ENCODE assay signal across 8 cellular contexts in genomic region chr1:226121049-226121586, GRCh38. TPM values are rescaled to one million over a fixed set of nuclear protein-coding genes. Genes with fewer than 3 reads are reported as not detected.
DNase-seq lines count a peak whose midpoint lies in the region; ATAC-seq, FAIRE-seq and TF ChIP-seq lines count a peak whose summit lies in the region.

No MANE protein-coding gene starts in this region.

- no peak for ATAC-seq in activated CD8-positive, alpha-beta memory T cell treated with anti-CD3 and anti-CD28 coated beads, Interleukin-2, amount 10 ng/mL, durations not matched to agents 7 days and 5 days
- ATAC-seq in activated naive CD4-positive, alpha-beta T cell treated with anti-CD3 and anti-CD28 coated beads, Interleukin-2, amount 50 U/mL, for 72 hours = peak in 1 of 2 donors; percentile 2
- ATAC-seq in HepG2 (no peak), GM18519 (IDR thresholded peaks at IDR 0.05; ENCODE audit: low FRiP score, unreplicated experiment) (no peak)

- no peak for TF ChIP-seq RAD21 in HepG2 (CRISPR knock-in tag; IDR thresholded peaks at IDR 0.05)

- 20% methylated on average over 3 of the region's 37 CpGs for WGBS in HepG2 (ENCODE audit: low lambda C conversion rate)
- WGBS in adrenal gland, 4 donors = 13 to 58% (median 18%) methylated on average over 4 to 37 of the region's 37 CpGs

- POLR2A ChIA-PET in HepG2 (lab: Yijun Ruan, JAX) = interaction anchor here (0.9 to 1.5 kb wide), 2 partner anchors 11 to 59 kb away, joined by 4 to 6 read pairs; partner anchors contain the start of gene H3-3A

- H3K36me3 ChIP-seq in HepG2 (replicated peaks in 1 of 2; ENCODE audit: control insufficient read depth in 1 of 2, insufficient read depth in 2 of 2, low read length in 2 of 2) (no peaks in the 10 kb centered on the region), tibial artery (no peaks in the 10 kb centered on the region), adrenal gland (replicated peaks in 1 of 2) (no peaks in the 10 kb centered on the region)

- H3K9me3 ChIP-seq in HepG2 (ENCODE audit: low read length) (no peaks in the 10 kb centered on the region), tibial artery (no peaks in the 10 kb centered on the region), adrenal gland (replicated peaks in 1 of 3) (no peaks in the 10 kb centered on the region)

- TF ChIP-seq POLR2A in HepG2 (IDR thresholded peaks at IDR 0.05; ENCODE audit: insufficient read depth in 1 of 2, low read depth in 2 of 2, low read length in 2 of 2) (no peak), adrenal gland (IDR thresholded peaks at IDR 0.05) (no peak)

- H3K4me3 Mint-ChIP-seq in activated CD8-positive, alpha-beta memory T cell treated with anti-CD3 and anti-CD28 coated beads, Interleukin-2, amount 10 ng/mL, durations not matched to agents 7 days and 5 days = peak overlapping the region; percentile 67

- peaks cover 27% of the 10 kb centered on the region for H3K4me1 Mint-ChIP-seq in activated CD8-positive, alpha-beta memory T cell treated with anti-CD3 and anti-CD28 coated beads, Interleukin-2, amount 10 ng/mL, durations not matched to agents 7 days and 5 days

- H3K27ac ChIP-seq in HepG2 (ENCODE audit: extremely low read length, insufficient read depth, low read length) = no peak overlapping the region
- H3K27ac ChIP-seq in tibial artery = peak overlapping the region in 1 of 2 donors; percentile 52
- H3K27ac ChIP-seq in adrenal gland = no peak overlapping the region

- H3K27ac Mint-ChIP-seq in activated CD8-positive, alpha-beta memory T cell treated with anti-CD3 and anti-CD28 coated beads, Interleukin-2, amount 10 ng/mL, durations not matched to agents 7 days and 5 days = peak overlapping the region; percentile 78
- H3K27ac Mint-ChIP-seq in activated naive CD4-positive, alpha-beta T cell treated with anti-CD3 and anti-CD28 coated beads, Interleukin-2, amount 50 U/mL, for 72 hours = peak overlapping the region; percentile 44 to 78

- H3K4me3 ChIP-seq in HepG2 (replicated peaks in 1 of 3; ENCODE audit: insufficient read depth in 1 of 3, low read depth in 2 of 3, low read length in 3 of 3) (peak overlapping the region; percentile 45 to 81 (median 49); a peak in 5 of 6 replicates), tibial artery (peak overlapping the region; percentile 59 to 62), adrenal gland (peak overlapping the region in 1 of 4 donors; percentile 88)

- H4K20me1 ChIP-seq in HepG2 (ENCODE audit: insufficient read depth, low read length) = no peaks in the 10 kb centered on the region

- no peaks in the 10 kb centered on the region for H3K27me3 Mint-ChIP-seq in activated CD8-positive, alpha-beta memory T cell treated with anti-CD3 and anti-CD28 coated beads, Interleukin-2, amount 10 ng/mL, durations not matched to agents 7 days and 5 days

- H3K9me3 Mint-ChIP-seq in activated CD8-positive, alpha-beta memory T cell treated with anti-CD3 and anti-CD28 coated beads, Interleukin-2, amount 10 ng/mL, durations not matched to agents 7 days and 5 days (ENCODE audit: low read depth) = no peaks in the 10 kb centered on the region
- no peaks in the 10 kb centered on the region for H3K9me3 Mint-ChIP-seq in activated naive CD4-positive, alpha-beta T cell treated with anti-CD3 and anti-CD28 coated beads, Interleukin-2, amount 50 U/mL, for 72 hours

- H3K36me3 Mint-ChIP-seq in activated CD8-positive, alpha-beta memory T cell treated with anti-CD3 and anti-CD28 coated beads, Interleukin-2, amount 10 ng/mL, durations not matched to agents 7 days and 5 days = no peaks in the 10 kb centered on the region
- H3K36me3 Mint-ChIP-seq in activated naive CD4-positive, alpha-beta T cell treated with anti-CD3 and anti-CD28 coated beads, Interleukin-2, amount 50 U/mL, for 72 hours = no peaks in the 10 kb centered on the region

- H3K4me2 ChIP-seq in HepG2 (ENCODE audit: low read depth, low read length) = peak overlapping the region; percentile 84

- in situ Hi-C loops in HepG2 (cut with HindIII; ENCODE audit: extremely low pct_ligation_motif_present, low pct_unique_long_range_greater_than_20kb) = loop anchor here (10.0 kb wide), 1 partner anchor 214 kb away; no protein-coding TSS in a partner anchor

- intact Hi-C loops in HepG2 (cut with micrococcal nuclease; ENCODE audit: unreplicated experiment) = loop anchor here (1.0 to 2.0 kb wide), 2 partner anchors 38 to 56 kb away; no protein-coding TSS in a partner anchor
- intact Hi-C loops in tibial artery (cut with DNase I; ENCODE audit: low total_unique reads) = loop anchor here (2.0 to 5.0 kb wide), 2 partner anchors 39 to 56 kb away; no protein-coding TSS in a partner anchor
- intact Hi-C loops in adrenal gland (cut with DNase I) = loop anchor here (2.0 to 5.0 kb wide), 2 partner anchors 56 to 76 kb away; no protein-coding TSS in a partner anchor

- CTCF ChIA-PET in activated CD8-positive, alpha-beta memory T cell treated with anti-CD3 and anti-CD28 coated beads, Interleukin-2, amount 10 ng/mL, durations not matched to agents 7 days and 5 days (lab: Charles Lee) = interaction anchor here (0.7 to 5.3 kb wide), 11 partner anchors 10 to 286 kb away, joined by 3 to 56 read pairs (median 4); partner anchors contain the start of genes H3-3A and PARP1
- CTCF ChIA-PET in HepG2 (lab: Yijun Ruan, JAX; ENCODE audit: low intra/inter-chr PET ratio, low total read pairs) = interaction anchor here (1.5 to 2.5 kb wide), 2 partner anchors 11 to 57 kb away, joined by 5 to 32 read pairs; partner anchors contain the start of gene H3-3A

- H2AFZ ChIP-seq in HepG2 (ENCODE audit: low read length) = no peak overlapping the region

- DNase-seq in activated CD8-positive, alpha-beta memory T cell treated with anti-CD3 and anti-CD28 coated beads, Interleukin-2, amount 10 ng/mL, durations not matched to agents 7 days and 5 days = no peak
- no peak for DNase-seq in activated CD8-positive, alpha-beta memory T cell treated with anti-CD3 and anti-CD28 coated beads, Interleukin-2, amount 50 U/mL, for 4 hours
- no peak for DNase-seq in activated naive CD4-positive, alpha-beta T cell treated with anti-CD3 and anti-CD28 coated beads, Interleukin-2, amount 50 U/mL, for 72 hours (ENCODE audit: low spot score in 2 of 2)
- DNase-seq in HepG2 (ENCODE audit: low spot score) (no peak), tibial artery (no peak), AG20443 (ENCODE audit: low spot score) (no peak), adrenal gland (no peak)

- no peaks in the 10 kb centered on the region for H3K79me2 ChIP-seq in HepG2 (ENCODE audit: insufficient read depth, low read length)

- BruUV-seq in HepG2 (replicated peaks; lab: Mats Ljungman, UMichigan) = no TSS peak

- H3K4me1 ChIP-seq in HepG2 (ENCODE audit: insufficient read depth, low read length) (peaks cover 58% of the 10 kb centered on the region), tibial artery (peaks cover 0 to 25% (median 10%) of the 10 kb centered on the region in 4 donors), adrenal gland (replicated peaks in 1 of 2) (peaks cover 4 to 12% of the 10 kb centered on the region in 2 donors)

- FAIRE-seq in HepG2 (lab: Jason Lieb, UNC) = no peak

- H3K27me3 ChIP-seq in HepG2 (ENCODE audit: control insufficient read depth in 1 of 2, insufficient read depth in 2 of 2, low read length in 2 of 2) (peaks cover 2 to 41% of the 10 kb centered on the region in 2 experiments; a peak in 4 of 5 replicates), tibial artery (no peaks in the 10 kb centered on the region), adrenal gland (peaks cover 7% of the 10 kb centered on the region)

- no peak for TF ChIP-seq CTCF in HepG2 (CRISPR knock-in tag; IDR thresholded peaks at IDR 0.05)
- no peak for TF ChIP-seq CTCF in tibial artery (IDR thresholded peaks at IDR 0.05)
- no peak for TF ChIP-seq CTCF in adrenal gland (IDR thresholded peaks at IDR 0.05)

- no peak for TF ChIP-seq EP300 in HepG2 (IDR thresholded peaks at IDR 0.05; ENCODE audit: low read depth in 2 of 2, low read length in 2 of 2)
- TF ChIP-seq EP300 in HepG2 (CRISPR knock-in tag; IDR thresholded peaks at IDR 0.05; ENCODE audit: borderline replicate concordance) = no peak

- no peak overlapping the region; the same call in 1 of the 2 replicates for H3K9ac ChIP-seq in HepG2 (ENCODE audit: insufficient read depth, low read depth, low read length)

TF ChIP-seq in HepG2, 621 proteins besides CTCF, POLR2A, EP300 and RAD21 (continues in another document):
- TF ChIP-seq TBX2 (CRISPR knock-in tag; IDR thresholded peaks at IDR 0.05; ENCODE audit: borderline replicate concordance) (no peak), ZMYM3 (CRISPR knock-in tag; IDR thresholded peaks at IDR 0.05) (0 out of 2 replicates have a peak, but pooled peaks have one; percentile 43), ZNF431 (CRISPR knock-in tag; IDR thresholded peaks at IDR 0.05; ENCODE audit: borderline replicate concordance, low read depth) (0 out of 2 replicates have a peak, but pooled peaks have one; percentile 50)

RNA-seq across cellular contexts. Expression of gene H3-3A, which starts 58.6 kb away (rescaled TPM):
- 100 to 1,000 TPM; 384 to 451 TPM for total RNA-seq in activated CD8-positive, alpha-beta memory T cell treated with anti-CD3 and anti-CD28 coated beads, Interleukin-2, amount 10 ng/mL, durations not matched to agents 7 days and 5 days
- 100 to 1,000 TPM; 292 to 444 TPM for total RNA-seq in activated naive CD4-positive, alpha-beta T cell treated with anti-CD3 and anti-CD28 coated beads, Interleukin-2, amount 50 U/mL, for 72 hours
- total RNA-seq in HepG2 (2016; rRNA removed; fragmentation: Illumina TruSeq; extraction: Trizol) (221 and 312 TPM in 2 replicates), adrenal gland (100 to 1,000 TPM; 216 to 543 (median 404) TPM)
- 48.7 and 49.7 TPM in 2 replicates for total RNA-seq in HepG2 (2016; cell fraction: cytosol; rRNA removed; fragmentation: Illumina TruSeq; extraction: Trizol; ENCODE audit: low read depth)
- 221 and 332 TPM in 2 replicates for total RNA-seq in HepG2 (2016; cell fraction: insoluble cytoplasmic fraction; rRNA removed; fragmentation: Illumina TruSeq; extraction: Trizol)
- total RNA-seq in HepG2 (2016; cell fraction: membrane; rRNA removed; fragmentation: Illumina TruSeq; extraction: Trizol) = 115 and 120 TPM in 2 replicates
- total RNA-seq in HepG2 (2016; cell fraction: nucleus; rRNA removed; fragmentation: Illumina TruSeq; extraction: Trizol) = 113 and 117 TPM in 2 replicates
- polyA plus RNA-seq in HepG2 (2011; rRNA removed) (244 and 320 TPM in 2 replicates), adrenal gland (100 to 1,000 TPM; 407 to 772 (median 547) TPM)
- polyA plus RNA-seq in HepG2 (2011; cell fraction: cytosol; rRNA removed) = 305 and 322 TPM in 2 replicates
- 46.1 and 49.0 TPM in 2 replicates for polyA plus RNA-seq in HepG2 (2011; cell fraction: nucleus; rRNA removed)
- 222 and 335 TPM in 2 replicates for polyA plus RNA-seq in HepG2 (2012)
- polyA plus RNA-seq in HepG2 (2016; cell fraction: cytosol; fragmentation: Illumina TruSeq; extraction: Trizol; ENCODE audit: low read depth) = 115 and 127 TPM in 2 replicates
- 671 and 752 TPM in 2 replicates for polyA plus RNA-seq in HepG2 (2016; cell fraction: insoluble cytoplasmic fraction; fragmentation: Illumina TruSeq; extraction: Trizol; ENCODE audit: low read depth)
- polyA plus RNA-seq in HepG2 (2016; cell fraction: membrane; fragmentation: Illumina TruSeq; extraction: Trizol; ENCODE audit: low read depth) = 212 and 224 TPM in 2 replicates
- polyA plus RNA-seq in HepG2 (2016; cell fraction: nucleus; fragmentation: Illumina TruSeq; extraction: Trizol; ENCODE audit: insufficient read depth, low read depth) = 301 and 310 TPM in 2 replicates
- polyA minus RNA-seq in HepG2 (2011; rRNA and poly(A)+ RNA removed; ENCODE audit: low replicate concordance) = 36.8 and 90.2 TPM in 2 replicates
- 57.0 and 59.4 TPM in 2 replicates for polyA minus RNA-seq in HepG2 (2011; cell fraction: cytosol; rRNA and poly(A)+ RNA removed)
- 29.9 and 35.4 TPM in 2 replicates for polyA minus RNA-seq in HepG2 (2011; cell fraction: nucleus; rRNA and poly(A)+ RNA removed)
